ENCODE assay signal across 8 cellular contexts in genomic region chr19:4343056-4343844, GRCh38. TPM values are rescaled to one million over a fixed set of nuclear protein-coding genes. Genes with fewer than 3 reads are reported as not detected.
DNase-seq lines count a peak whose midpoint lies in the region; ATAC-seq and TF ChIP-seq lines count a peak whose summit lies in the region.

MPND (plus strand) TSS chr19:4343562; CDS start chr19:4343594, 32 bp downstream.

- TF ChIP-seq POLR2A in IMR-90 (IDR thresholded peaks at IDR 0.05; ENCODE audit: low read depth, low read length) = no peak

- H3K36me3 ChIP-seq in IMR-90 (ENCODE audit: control insufficient read depth, insufficient read depth, low read length) (peaks cover 5% of the 10 kb centered on the region), fibroblast of lung (ENCODE audit: control insufficient read depth, insufficient read depth, low read length) (no peaks in the 10 kb centered on the region)

- DNase-seq in DMS114 treated with DMSO at 0.1 percent for 48 hours (lab: John Stamatoyannopoulos, UW; ENCODE audit: unreplicated experiment) = peak; percentile 42
- DNase-seq in IMR-90 = peak; percentile 64
- peak; percentile 78 for DNase-seq in RKO (ENCODE audit: low spot score)
- DNase-seq in activated T-helper 1 cell treated with anti-CD3 and anti-CD28 coated beads, Interleukin-12 subunit alpha, Interleukin-12 subunit beta, Interleukin-2, Interleukin-4 antibody, amounts not matched to agents 30 ng/mL and 10 ng/mL and 1 ng/mL, durations not matched to agents 14 hours and 24 hours and 36 hours (ENCODE audit: low spot score) = peak; percentile 96
- DNase-seq in fibroblast of lung (ENCODE audit: low read depth in 2 of 2) = peak; percentile 70 to 75
- peak; percentile 94 for DNase-seq in natural killer cell
- DNase-seq in stimulated activated naive CD4-positive, alpha-beta T cell treated with Interleukin-2 at 50 U/mL for 16 hours (lab: John Stamatoyannopoulos, UW) = peak; percentile 88

- H3K4me1 ChIP-seq in IMR-90 (ENCODE audit: control insufficient read depth, insufficient read depth, low read length) (peaks cover 7% of the 10 kb centered on the region), fibroblast of lung (ENCODE audit: control insufficient read depth, extremely low read depth, insufficient read depth, low read length) (peaks cover 6% of the 10 kb centered on the region)

- WGBS in IMR-90 (ENCODE audit: extremely low coverage in 2 of 2, insufficient read length in 1 of 2), 2 experiments = 0% methylated on average over 11 of the region's 80 CpGs; no CpG with 5 or more reads in 1 of the 2 experiments

- intact Hi-C loops in IMR-90 (cut with micrococcal nuclease) = no loop called here
- intact Hi-C loops in activated T-helper 1 cell treated with anti-CD3 and anti-CD28 coated beads, Interleukin-12 subunit alpha, Interleukin-12 subunit beta, Interleukin-2, Interleukin-4 antibody, amounts not matched to agents 30 ng/mL and 10 ng/mL and 1 ng/mL, durations not matched to agents 14 hours and 24 hours and 36 hours (cut with micrococcal nuclease) = loop anchor here (1.0 to 2.0 kb wide), 8 partner anchors 15 to 770 kb away; partner anchors contain the start of genes APBA3, HMG20B, SH3GL1 and UBXN6
- intact Hi-C loops in natural killer cell (cut with micrococcal nuclease) = loop anchor here (2.0 to 5.0 kb wide), 3 partner anchors 58 to 96 kb away; partner anchors contain the start of genes SH3GL1 and YJU2

- peak within 1 kb of the TSS; percentile 84 for H4K5ac ChIP-seq in IMR-90 (ENCODE audit: low read depth, low read length)

- in situ Hi-C loops in IMR-90 (cut with MboI; ENCODE audit: low sequenced_read_pairs) = no loop called here

- H3K4me2 ChIP-seq in IMR-90 (ENCODE audit: low read depth, low read length) (peak within 1 kb of the TSS; percentile 100), fibroblast of lung (ENCODE audit: extremely low read depth, insufficient read depth, low read length) (peak within 1 kb of the TSS; percentile 99)

- H3K18ac ChIP-seq in IMR-90 (ENCODE audit: low read depth, low read length) = peak within 1 kb of the TSS; percentile 40; the same call in 1 of the 2 replicates

- H4K8ac ChIP-seq in IMR-90 (ENCODE audit: low read depth in 2 of 2, low read length in 2 of 2) = peak within 1 kb of the TSS; percentile 71 to 99

- H2BK15ac ChIP-seq in IMR-90 (ENCODE audit: low read depth, low read length) = peak within 1 kb of the TSS; percentile 15; the same call in 1 of the 3 replicates

- H3K23ac ChIP-seq in IMR-90 (ENCODE audit: low read depth, low read length) = peak within 1 kb of the TSS; percentile 56

- H4K20me1 ChIP-seq in IMR-90 (ENCODE audit: insufficient read depth, low read length) (no peaks in the 10 kb centered on the region), fibroblast of lung (ENCODE audit: control insufficient read depth, extremely low read depth, insufficient read depth, low read length) (no peaks in the 10 kb centered on the region)

- no peaks in the 10 kb centered on the region for H3K9me3 ChIP-seq in IMR-90 (ENCODE audit: control insufficient read depth, insufficient read depth, low read length)
- H3K9me3 ChIP-seq in fibroblast of lung (ENCODE audit: control insufficient read depth, insufficient read depth, low read depth, low read length) = no peaks in the 10 kb centered on the region

- H2BK5ac ChIP-seq in IMR-90 (ENCODE audit: low read depth, low read length, poor library complexity, severe bottlenecking) = peak within 1 kb of the TSS; percentile 72

- POLR2A ChIA-PET in IMR-90 (lab: Charles Lee; ENCODE audit: unreplicated experiment) = no interaction called here

- H2AFZ ChIP-seq in IMR-90 (replicated peaks; ENCODE audit: low read length, poor library complexity) (peak within 1 kb of the TSS; percentile 99), fibroblast of lung (ENCODE audit: low read length) (peak within 1 kb of the TSS; percentile 98)

- H2BK20ac ChIP-seq in IMR-90 (ENCODE audit: low read depth, low read length) = no peak within 1 kb of the TSS

- dilution Hi-C loops in IMR-90 (cut with HindIII; ENCODE audit: low sequenced_read_pairs, unreplicated experiment) = no loop called here

- TF ChIP-seq RAD21 in IMR-90 (IDR thresholded peaks at IDR 0.05; ENCODE audit: low read length) = no peak

- H3K4me3 ChIP-seq in IMR-90 (ENCODE audit: insufficient read depth, low read depth, low read length) = peak within 1 kb of the TSS; percentile 81
- peak within 1 kb of the TSS; percentile 55 to 76 (median 61) for H3K4me3 ChIP-seq in fibroblast of lung (replicated peaks in 1 of 4; ENCODE audit: control extremely low read depth in 1 of 4, insufficient read depth in 1 of 4, low read depth in 3 of 4, low read length in 4 of 4)

- ATAC-seq in GM21526 (IDR thresholded peaks at IDR 0.05; ENCODE audit: low FRiP score, unreplicated experiment) (peak; percentile 43), IMR-90 (ENCODE audit: low read depth) (peak; percentile 84), natural killer cell (peak; percentile 69 to 85 (median 71))

- H3K4ac ChIP-seq in IMR-90 (ENCODE audit: low read depth, low read length) = peak within 1 kb of the TSS; percentile 80

- H2AK9ac ChIP-seq in IMR-90 (replicated peaks; ENCODE audit: low read depth, low read length, poor library complexity) = peak within 1 kb of the TSS; percentile 96

- H3K27ac Mint-ChIP-seq in activated T-helper 1 cell treated with anti-CD3 and anti-CD28 coated beads, Interleukin-12 subunit alpha, Interleukin-12 subunit beta, Interleukin-2, Interleukin-4 antibody, amounts not matched to agents 30 ng/mL and 10 ng/mL and 1 ng/mL, durations not matched to agents 14 hours and 24 hours and 36 hours = peak within 1 kb of the TSS; percentile 90
- H3K27ac Mint-ChIP-seq in natural killer cell = peak within 1 kb of the TSS; percentile 79 to 92

- H3K9me3 Mint-ChIP-seq in activated T-helper 1 cell treated with anti-CD3 and anti-CD28 coated beads, Interleukin-12 subunit alpha, Interleukin-12 subunit beta, Interleukin-2, Interleukin-4 antibody, amounts not matched to agents 30 ng/mL and 10 ng/mL and 1 ng/mL, durations not matched to agents 14 hours and 24 hours and 36 hours = no peaks in the 10 kb centered on the region
- H3K9me3 Mint-ChIP-seq in natural killer cell = no peaks in the 10 kb centered on the region

- CTCF ChIA-PET in IMR-90 (lab: Yijun Ruan, JAX) = interaction anchor here (1.2 to 3.1 kb wide), 2 partner anchors 9 to 75 kb away, joined by 3 to 29 read pairs; no protein-coding TSS in a partner anchor

- H3K27ac ChIP-seq in IMR-90 (ENCODE audit: insufficient read depth, low read length) (peak within 1 kb of the TSS; percentile 77), fibroblast of lung (ENCODE audit: insufficient read depth, low read length) (peak within 1 kb of the TSS; percentile 57)

- H3K27me3 ChIP-seq in IMR-90 (ENCODE audit: control insufficient read depth, insufficient read depth, low read length) = no peaks in the 10 kb centered on the region
- H3K27me3 ChIP-seq in fibroblast of lung (ENCODE audit: control insufficient read depth, insufficient read depth, low read length) = no peaks in the 10 kb centered on the region

- H3K4me3 Mint-ChIP-seq in activated T-helper 1 cell treated with anti-CD3 and anti-CD28 coated beads, Interleukin-12 subunit alpha, Interleukin-12 subunit beta, Interleukin-2, Interleukin-4 antibody, amounts not matched to agents 30 ng/mL and 10 ng/mL and 1 ng/mL, durations not matched to agents 14 hours and 24 hours and 36 hours = peak within 1 kb of the TSS; percentile 91
- peak within 1 kb of the TSS; percentile 93 for H3K4me3 Mint-ChIP-seq in natural killer cell

- no peaks in the 10 kb centered on the region for H3K27me3 Mint-ChIP-seq in activated T-helper 1 cell treated with anti-CD3 and anti-CD28 coated beads, Interleukin-12 subunit alpha, Interleukin-12 subunit beta, Interleukin-2, Interleukin-4 antibody, amounts not matched to agents 30 ng/mL and 10 ng/mL and 1 ng/mL, durations not matched to agents 14 hours and 24 hours and 36 hours (ENCODE audit: insufficient read depth)
- no peaks in the 10 kb centered on the region for H3K27me3 Mint-ChIP-seq in natural killer cell (ENCODE audit: low read depth in 2 of 2)

- no peaks in the 10 kb centered on the region for H3K79me2 ChIP-seq in fibroblast of lung (ENCODE audit: control insufficient read depth, insufficient read depth, low read length)

- H2BK120ac ChIP-seq in IMR-90 (ENCODE audit: low read depth, low read length) = no peak within 1 kb of the TSS

- TF ChIP-seq CTCF in IMR-90 (conservative IDR thresholded peaks at IDR 0.05; ENCODE audit: low read depth, low read length) = peak; percentile 34
- peak; percentile 19 to 37 for TF ChIP-seq CTCF in fibroblast of lung (conservative IDR thresholded peaks at IDR 0.05 in 1 of 2, IDR thresholded peaks at IDR 0.05 in 1 of 2; ENCODE audit: low read depth in 1 of 2, low read length in 2 of 2)
- peak; percentile 27 for TF ChIP-seq CTCF in natural killer cell (IDR thresholded peaks at IDR 0.05)

- peaks cover 7 to 11% of the 10 kb centered on the region in 2 experiments; a peak in 2 of 4 replicates for H3K79me1 ChIP-seq in IMR-90 (ENCODE audit: low read depth in 1 of 2, low read length in 2 of 2)

- H4K91ac ChIP-seq in IMR-90 (ENCODE audit: insufficient read depth, low read depth, low read length) = peak within 1 kb of the TSS; percentile 78

- H3K9me1 ChIP-seq in IMR-90 (ENCODE audit: insufficient read depth, low read length) = no peaks in the 10 kb centered on the region

- H3K56ac ChIP-seq in IMR-90 (ENCODE audit: extremely low read depth, insufficient read depth, low read length) = no peak within 1 kb of the TSS; the same call in 1 of the 2 replicates

- peaks cover 3% of the 10 kb centered on the region for H3K36me3 Mint-ChIP-seq in activated T-helper 1 cell treated with anti-CD3 and anti-CD28 coated beads, Interleukin-12 subunit alpha, Interleukin-12 subunit beta, Interleukin-2, Interleukin-4 antibody, amounts not matched to agents 30 ng/mL and 10 ng/mL and 1 ng/mL, durations not matched to agents 14 hours and 24 hours and 36 hours (ENCODE audit: low read depth)
- no peaks in the 10 kb centered on the region for H3K36me3 Mint-ChIP-seq in natural killer cell

- peak within 1 kb of the TSS; percentile 79 for H3K14ac ChIP-seq in IMR-90 (replicated peaks; ENCODE audit: low read depth, low read length)

- peak within 1 kb of the TSS; percentile 87; the same call in 1 of the 2 replicates for H2AK5ac ChIP-seq in IMR-90 (ENCODE audit: low read depth, low read length)

- H3K4me1 Mint-ChIP-seq in activated T-helper 1 cell treated with anti-CD3 and anti-CD28 coated beads, Interleukin-12 subunit alpha, Interleukin-12 subunit beta, Interleukin-2, Interleukin-4 antibody, amounts not matched to agents 30 ng/mL and 10 ng/mL and 1 ng/mL, durations not matched to agents 14 hours and 24 hours and 36 hours (ENCODE audit: low read depth) = peaks cover 13% of the 10 kb centered on the region
- peaks cover 21 to 56% of the 10 kb centered on the region in 2 donors for H3K4me1 Mint-ChIP-seq in natural killer cell

- BruUV-seq in IMR-90 (replicated peaks; lab: Mats Ljungman, UMichigan) = no TSS peak

- H3K9ac ChIP-seq in IMR-90 (ENCODE audit: low read depth, low read length) (peak within 1 kb of the TSS; percentile 78), fibroblast of lung (ENCODE audit: insufficient read depth, low read length) (peak within 1 kb of the TSS; percentile 45)

RNA-seq across cellular contexts. Expression of gene MPND, which starts in this region (rescaled TPM):
- 2.3 and 3.3 TPM in 2 replicates for total RNA-seq in IMR-90 (2012; rRNA removed)
- polyA plus RNA-seq in IMR-90 (2012; rRNA removed) = 8.1 and 9.8 TPM in 2 replicates
- polyA plus RNA-seq in IMR-90 (2012; cell fraction: cytosol; rRNA removed) = 12.5 and 13.1 TPM in 2 replicates
- polyA plus RNA-seq in IMR-90 (2012; cell fraction: nucleus; rRNA removed; ENCODE audit: low replicate concordance) = 4.6 and 9.8 TPM in 2 replicates
- total RNA-seq in activated T-helper 1 cell treated with anti-CD3 and anti-CD28 coated beads, Interleukin-12 subunit alpha, Interleukin-12 subunit beta, Interleukin-2, Interleukin-4 antibody, amounts not matched to agents 30 ng/mL and 10 ng/mL and 1 ng/mL, durations not matched to agents 14 hours and 24 hours and 36 hours = 15.7 and 19.3 TPM in 2 replicates
- total RNA-seq in fibroblast of lung = 6.4 and 7.1 TPM in 2 replicates
- 2.7 and 3.8 TPM in 2 replicates for polyA plus RNA-seq in fibroblast of lung
- 10.1 and 17.1 TPM in 2 replicates for polyA plus RNA-seq in fibroblast of lung (2012)
- 12.2 and 19.9 TPM in 2 replicates for polyA minus RNA-seq in fibroblast of lung (ENCODE audit: low replicate concordance)
- total RNA-seq in natural killer cell = 10 to 100 TPM; 30.4 to 38.4 (median 31.1) TPM

Comparison
In these comparisons a context has a peak if more than half of its experiments do, and no peak if none do; other contexts are left out.
1. Peak in every context shown above with its lines: DNase-seq, ATAC-seq, H3K4me3 ChIP-seq and H3K27ac ChIP-seq.
2. DNase-seq: peak in every context shown above with its lines; median percentile 96 in activated T-helper 1 cell treated with anti-CD3 and anti-CD28 coated beads, Interleukin-12 subunit alpha, Interleukin-12 subunit beta, Interleukin-2, Interleukin-4 antibody, amounts not matched to agents 30 ng/mL and 10 ng/mL and 1 ng/mL, durations not matched to agents 14 hours and 24 hours and 36 hours; 94 in natural killer cell; 88 in stimulated activated naive CD4-positive, alpha-beta T cell treated with Interleukin-2 at 50 U/mL for 16 hours; 78 in RKO; 72 in fibroblast of lung; 64 in IMR-90; 42 in DMS114 treated with DMSO at 0.1 percent for 48 hours.